Comparison of ENCODE assay signal across 12 cellular contexts in the genomic region with DNA sequence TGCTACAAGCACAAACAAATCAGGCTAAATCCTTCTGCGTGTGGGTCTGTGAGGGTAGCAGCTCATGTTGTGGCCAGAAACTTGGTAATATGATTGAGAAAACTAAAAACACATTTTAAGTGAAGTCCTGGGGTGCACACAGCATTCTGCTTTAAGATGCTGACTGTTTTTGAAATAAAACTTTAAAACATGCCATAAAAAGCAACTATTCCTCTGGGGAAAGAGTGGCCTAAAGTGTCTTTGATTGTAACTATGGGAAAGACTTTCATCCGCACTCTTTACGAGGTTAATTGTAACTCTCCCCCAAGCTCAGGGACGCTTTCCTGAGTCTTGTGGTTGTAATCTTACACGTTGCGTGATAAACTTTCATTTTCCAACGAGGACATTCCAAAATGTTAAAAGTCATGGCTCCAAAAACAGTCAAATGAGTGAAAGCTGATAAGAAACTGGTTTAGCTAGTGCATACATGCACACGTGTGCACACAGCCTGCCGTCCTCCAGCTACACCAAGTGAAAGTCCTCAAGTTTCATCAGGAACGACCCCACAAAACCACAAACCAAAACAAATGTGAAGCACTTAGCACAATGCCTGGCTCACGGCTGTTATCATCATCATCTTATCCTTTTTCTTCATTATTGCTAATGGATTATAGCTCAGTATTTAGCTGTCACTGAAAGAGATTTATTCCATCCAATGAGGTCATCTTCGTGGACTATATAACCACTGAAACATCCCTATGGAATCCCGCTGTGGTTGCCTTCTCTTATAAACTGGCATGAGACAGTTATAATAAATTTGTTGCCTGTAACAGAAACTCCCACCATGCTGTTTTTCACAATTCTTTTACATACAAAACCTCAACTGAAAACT. TPM values are rescaled to one million over a fixed set of nuclear protein-coding genes. Genes with fewer than 3 reads are reported as not detected.
DNase-seq lines count a peak whose midpoint lies in the region; ATAC-seq, FAIRE-seq and TF ChIP-seq lines count a peak whose summit lies in the region.
"Had no signal": no experiment of that assay in that cellular context is flagged by ENCODE, and none has a peak within 500 bp of the region (broad histone marks: within the 10 kb centered on the region; RNA-seq: fewer than 3 reads in every experiment).

No MANE protein-coding gene starts in this region.

- 78% methylated on average over 13 of the region's 13 CpGs for WGBS in mammary epithelial cell (ENCODE audit: low coverage, missing lambda C conversion rate)

- TF ChIP-seq CTCF in D721Med (IDR thresholded peaks at IDR 0.05; ENCODE audit: insufficient read depth, missing control alignments) (no peak), mammary epithelial cell (conservative IDR thresholded peaks at IDR 0.05 in 1 of 2, IDR thresholded peaks at IDR 0.05 in 1 of 2; ENCODE audit: extremely low read depth in 1 of 2, insufficient read depth in 1 of 2, low read depth in 1 of 2, low read length in 2 of 2) (no peak)

- H3K4me2 ChIP-seq in mammary epithelial cell (ENCODE audit: insufficient read depth, low read depth, low read length) = no peak overlapping the region

- H2AFZ ChIP-seq in mammary epithelial cell (ENCODE audit: low read depth, low read length) = no peak overlapping the region

- in situ Hi-C loops in mammary epithelial cell (cut with MboI; ENCODE audit: low sequenced_read_pairs in 2 of 2) = no loop called here

- DNase-seq in D721Med (ENCODE audit: insufficient read length, low spot score) (no peak), NCI-H128 (lab: John Stamatoyannopoulos, UW; ENCODE audit: unreplicated experiment) (peak; percentile 78), mammary epithelial cell (peak; percentile 11), non-pigmented ciliary epithelial cell (ENCODE audit: low read depth) (peak; percentile 37)
- no peak for DNase-seq in activated T-helper 2 cell treated with anti-CD3 and anti-CD28 coated beads, Interferon-gamma antibody, Interleukin-2, Interleukin-4, amounts not matched to agents 10 μg/mL and 5 μg/mL and 100 μg/mL, durations not matched to agents 14 hours and 24 hours and 36 hours (ENCODE audit: low spot score)
- DNase-seq in stimulated activated naive CD4-positive, alpha-beta T cell (lab: John Stamatoyannopoulos, UW) = no peak
- DNase-seq in natural killer cell treated with Interleukin-12 subunit alpha and Interleukin-12 subunit beta and Interleukin-15 and Interleukin-18, amount 100 ng/mL, for 72 hours (ENCODE audit: low spot score) = no peak
- DNase-seq: activated B cell treated with CpG ODN at 0.5 μM for 24 hours, caudate nucleus, NCI-H345 had no signal

- no peak for ATAC-seq in GM18858 (IDR thresholded peaks at IDR 0.05; ENCODE audit: unreplicated experiment)
- no peak for ATAC-seq in natural killer cell treated with Interleukin-12 subunit alpha and Interleukin-12 subunit beta and Interleukin-15 and Interleukin-18, amount 100 ng/mL, for 72 hours

- H3K27me3 Mint-ChIP-seq in activated T-helper 2 cell treated with anti-CD3 and anti-CD28 coated beads, Interferon-gamma antibody, Interleukin-2, Interleukin-4, amounts not matched to agents 10 μg/mL and 5 μg/mL and 100 μg/mL, durations not matched to agents 14 hours and 24 hours and 36 hours (ENCODE audit: low read depth) = peaks cover 15% of the 10 kb centered on the region
- peaks cover 36 to 64% of the 10 kb centered on the region in 2 donors for H3K27me3 Mint-ChIP-seq in natural killer cell treated with Interleukin-12 subunit alpha and Interleukin-12 subunit beta and Interleukin-15 and Interleukin-18, amount 100 ng/mL, for 72 hours

- no peak overlapping the region for H3K4me3 Mint-ChIP-seq in activated T-helper 2 cell treated with anti-CD3 and anti-CD28 coated beads, Interferon-gamma antibody, Interleukin-2, Interleukin-4, amounts not matched to agents 10 μg/mL and 5 μg/mL and 100 μg/mL, durations not matched to agents 14 hours and 24 hours and 36 hours (ENCODE audit: low read depth)
- no peak overlapping the region for H3K4me3 Mint-ChIP-seq in natural killer cell treated with Interleukin-12 subunit alpha and Interleukin-12 subunit beta and Interleukin-15 and Interleukin-18, amount 100 ng/mL, for 72 hours
- H3K4me3 Mint-ChIP-seq: activated B cell treated with CpG ODN at 0.5 μM for 24 hours had no signal

- H3K9me3 Mint-ChIP-seq in activated T-helper 2 cell treated with anti-CD3 and anti-CD28 coated beads, Interferon-gamma antibody, Interleukin-2, Interleukin-4, amounts not matched to agents 10 μg/mL and 5 μg/mL and 100 μg/mL, durations not matched to agents 14 hours and 24 hours and 36 hours = no peaks in the 10 kb centered on the region
- no peaks in the 10 kb centered on the region for H3K9me3 Mint-ChIP-seq in natural killer cell treated with Interleukin-12 subunit alpha and Interleukin-12 subunit beta and Interleukin-15 and Interleukin-18, amount 100 ng/mL, for 72 hours
- H3K9me3 Mint-ChIP-seq: activated B cell treated with CpG ODN at 0.5 μM for 24 hours had no signal

- intact Hi-C loops in mammary epithelial cell (cut with micrococcal nuclease) = no loop called here
- intact Hi-C loops in activated T-helper 2 cell treated with anti-CD3 and anti-CD28 coated beads, Interferon-gamma antibody, Interleukin-2, Interleukin-4, amounts not matched to agents 10 μg/mL and 5 μg/mL and 100 μg/mL, durations not matched to agents 14 hours and 24 hours and 36 hours (cut with micrococcal nuclease) = no loop called here

- peak; percentile 6 for FAIRE-seq in D721Med (lab: Jason Lieb, UNC)
- FAIRE-seq: islet of Langerhans had no signal

- CTCF ChIA-PET in mammary epithelial cell (lab: Charles Lee; ENCODE audit: low non-redundant PET) = no interaction called here

- no peaks in the 10 kb centered on the region for H3K36me3 ChIP-seq in mammary epithelial cell (ENCODE audit: insufficient read depth, low read length)

- no peak overlapping the region for H3K27ac Mint-ChIP-seq in activated T-helper 2 cell treated with anti-CD3 and anti-CD28 coated beads, Interferon-gamma antibody, Interleukin-2, Interleukin-4, amounts not matched to agents 10 μg/mL and 5 μg/mL and 100 μg/mL, durations not matched to agents 14 hours and 24 hours and 36 hours
- no peak overlapping the region for H3K27ac Mint-ChIP-seq in natural killer cell treated with Interleukin-12 subunit alpha and Interleukin-12 subunit beta and Interleukin-15 and Interleukin-18, amount 100 ng/mL, for 72 hours
- H3K27ac Mint-ChIP-seq: activated B cell treated with CpG ODN at 0.5 μM for 24 hours had no signal

- H3K9ac ChIP-seq in mammary epithelial cell (ENCODE audit: insufficient read depth, low read length) = no peak overlapping the region

- H3K27me3 ChIP-seq in mammary epithelial cell (ENCODE audit: insufficient read depth, low read length) = no peaks in the 10 kb centered on the region

- no peaks in the 10 kb centered on the region for H4K20me1 ChIP-seq in mammary epithelial cell (ENCODE audit: insufficient read depth, low read length)

- no peaks in the 10 kb centered on the region for H3K79me2 ChIP-seq in mammary epithelial cell (ENCODE audit: insufficient read depth, low read length)

- peaks cover 4% of the 10 kb centered on the region for H3K4me1 Mint-ChIP-seq in activated T-helper 2 cell treated with anti-CD3 and anti-CD28 coated beads, Interferon-gamma antibody, Interleukin-2, Interleukin-4, amounts not matched to agents 10 μg/mL and 5 μg/mL and 100 μg/mL, durations not matched to agents 14 hours and 24 hours and 36 hours (ENCODE audit: low read depth)
- H3K4me1 Mint-ChIP-seq in natural killer cell treated with Interleukin-12 subunit alpha and Interleukin-12 subunit beta and Interleukin-15 and Interleukin-18, amount 100 ng/mL, for 72 hours (ENCODE audit: low read depth in 2 of 2) = peaks cover 7 to 10% of the 10 kb centered on the region in 2 donors
- H3K4me1 Mint-ChIP-seq: activated B cell treated with CpG ODN at 0.5 μM for 24 hours had no signal

- no TSS peak for BruUV-seq in mammary epithelial cell (replicated peaks; lab: Mats Ljungman, UMichigan)

- dilution Hi-C loops in mammary epithelial cell (cut with HindIII; ENCODE audit: low sequenced_read_pairs) = no loop called here

- H3K36me3 Mint-ChIP-seq in activated T-helper 2 cell treated with anti-CD3 and anti-CD28 coated beads, Interferon-gamma antibody, Interleukin-2, Interleukin-4, amounts not matched to agents 10 μg/mL and 5 μg/mL and 100 μg/mL, durations not matched to agents 14 hours and 24 hours and 36 hours (ENCODE audit: low read depth) = no peaks in the 10 kb centered on the region
- H3K36me3 Mint-ChIP-seq in natural killer cell treated with Interleukin-12 subunit alpha and Interleukin-12 subunit beta and Interleukin-15 and Interleukin-18, amount 100 ng/mL, for 72 hours = no peaks in the 10 kb centered on the region

- H3K4me1 ChIP-seq in mammary epithelial cell (ENCODE audit: insufficient read depth, low read length) = no peaks in the 10 kb centered on the region

- no peaks in the 10 kb centered on the region for H3K9me3 ChIP-seq in mammary epithelial cell (replicated peaks; ENCODE audit: insufficient read depth, low read length)

- no peak overlapping the region for H3K4me3 ChIP-seq in mammary epithelial cell (replicated peaks in 1 of 3; ENCODE audit: insufficient read depth in 1 of 3, low read depth in 2 of 3, low read length in 3 of 3)

- H3K27ac ChIP-seq in mammary epithelial cell (ENCODE audit: insufficient read depth, low read depth, low read length) = no peak overlapping the region

RNA-seq across cellular contexts. Expression of a gene that starts 56.4 kb away (rescaled TPM):
- total RNA-seq in mammary epithelial cell = not detected
- polyA plus RNA-seq in mammary epithelial cell = not detected
- not detected for polyA minus RNA-seq in mammary epithelial cell
- not detected in 2 replicates for total RNA-seq in activated T-helper 2 cell treated with anti-CD3 and anti-CD28 coated beads, Interferon-gamma antibody, Interleukin-2, Interleukin-4, amounts not matched to agents 10 μg/mL and 5 μg/mL and 100 μg/mL, durations not matched to agents 14 hours and 24 hours and 36 hours
- not detected for total RNA-seq in natural killer cell treated with Interleukin-12 subunit alpha and Interleukin-12 subunit beta and Interleukin-15 and Interleukin-18, amount 100 ng/mL, for 72 hours

Comparison
In these comparisons a context has a peak if more than half of its experiments do, and no peak if none do; other contexts are left out.
1. DNase-seq: peak in NCI-H128 (single experiment), mammary epithelial cell (single experiment) and non-pigmented ciliary epithelial cell (single experiment); none in D721Med (single experiment), activated T-helper 2 cell treated with anti-CD3 and anti-CD28 coated beads, Interferon-gamma antibody, Interleukin-2, Interleukin-4, amounts not matched to agents 10 μg/mL and 5 μg/mL and 100 μg/mL, durations not matched to agents 14 hours and 24 hours and 36 hours (single experiment), stimulated activated naive CD4-positive, alpha-beta T cell (0 of 6) and natural killer cell treated with Interleukin-12 subunit alpha and Interleukin-12 subunit beta and Interleukin-15 and Interleukin-18, amount 100 ng/mL, for 72 hours (single experiment).